In genomic region chr10:27541728-27542285, GRCh38 we compare ENCODE assay signal across 15 cellular contexts. TPM values are rescaled to one million over a fixed set of nuclear protein-coding genes. Genes with fewer than 3 reads are reported as not detected.
DNase-seq lines count a peak whose midpoint lies in the region; ATAC-seq and TF ChIP-seq lines count a peak whose summit lies in the region.
"Had no signal": no experiment of that assay in that cellular context is flagged by ENCODE, and none has a peak within 500 bp of the region (broad histone marks: within the 10 kb centered on the region; RNA-seq: fewer than 3 reads in every experiment).

No MANE protein-coding gene starts in this region.

- POLR2A ChIA-PET in activated CD8-positive, alpha-beta T cell treated with anti-CD3 and anti-CD28 coated beads, Interleukin-2, amount 10 ng/mL, durations not matched to agents 7 days and 5 days (lab: Charles Lee) = interaction anchor here (1.2 kb wide), 1 partner anchor 37 kb away, joined by 4 read pairs; the partner anchor contains the start of gene RAB18

- CTCF ChIA-PET in activated CD8-positive, alpha-beta T cell treated with anti-CD3 and anti-CD28 coated beads, Interleukin-2, amount 10 ng/mL, durations not matched to agents 7 days and 5 days (lab: Charles Lee) = interaction anchor here (1.2 to 1.8 kb wide), 2 partner anchors 37 to 96 kb away, joined by 3 to 4 read pairs; partner anchors contain the start of gene RAB18

- no peak overlapping the region for H3K9ac ChIP-seq in DND-41 (ENCODE audit: low read depth, low read length)

- peaks cover 29% of the 10 kb centered on the region for H3K36me3 Mint-ChIP-seq in CD4-positive, CD25-positive, alpha-beta regulatory T cell
- H3K36me3 Mint-ChIP-seq in activated CD8-positive, alpha-beta T cell treated with anti-CD3 and anti-CD28 coated beads, Interleukin-2, amount 10 ng/mL, durations not matched to agents 7 days and 5 days (ENCODE audit: low read depth) = peaks cover 30% of the 10 kb centered on the region

- H3K4me3 ChIP-seq in CD4-positive, CD25-positive, alpha-beta regulatory T cell (ENCODE audit: low read depth, low read length) = no peak overlapping the region
- no peak overlapping the region for H3K4me3 ChIP-seq in DND-41 (ENCODE audit: low read depth in 1 of 2, low read length in 2 of 2)
- H3K4me3 ChIP-seq: right atrium auricular region had no signal

- H4K20me1 ChIP-seq in DND-41 (ENCODE audit: insufficient read depth, low read length) = no peaks in the 10 kb centered on the region

- H3K27ac Mint-ChIP-seq in CD4-positive, CD25-positive, alpha-beta regulatory T cell = peak overlapping the region in 2 of 3 donors; percentile 52 to 73
- peak overlapping the region; percentile 15 for H3K27ac Mint-ChIP-seq in activated CD8-positive, alpha-beta T cell treated with anti-CD3 and anti-CD28 coated beads, Interleukin-2, amount 10 ng/mL, durations not matched to agents 7 days and 5 days
- H3K27ac Mint-ChIP-seq: activated CD4-positive, alpha-beta T cell treated with anti-CD3 and anti-CD28 coated beads for 36 hours had no signal

- no peaks in the 10 kb centered on the region for H3K27me3 ChIP-seq in CD4-positive, CD25-positive, alpha-beta regulatory T cell (ENCODE audit: control insufficient read depth, insufficient read depth, low read length)
- H3K27me3 ChIP-seq in DND-41 (ENCODE audit: insufficient read depth, low read length, poor library complexity) = no peaks in the 10 kb centered on the region
- H3K27me3 ChIP-seq: right atrium auricular region had no signal

- peaks cover 38% of the 10 kb centered on the region for H3K36me3 ChIP-seq in CD4-positive, CD25-positive, alpha-beta regulatory T cell (ENCODE audit: control insufficient read depth, insufficient read depth, low read length)
- peaks cover 42% of the 10 kb centered on the region for H3K36me3 ChIP-seq in DND-41 (ENCODE audit: insufficient read depth, low read length)

- intact Hi-C loops in cardiac septum (cut with DNase I) = no loop called here
- intact Hi-C loops in posterior cingulate gyrus (cut with DNase I) = no loop called here

- TF ChIP-seq CTCF in DND-41 (IDR thresholded peaks at IDR 0.05; ENCODE audit: borderline replicate concordance, extremely low read depth, low read length, poor library complexity, severe bottlenecking) = no peak

- H3K4me1 ChIP-seq in CD4-positive, CD25-positive, alpha-beta regulatory T cell (ENCODE audit: control insufficient read depth, insufficient read depth, low read length, poor library complexity, severe bottlenecking) = peaks cover 12% of the 10 kb centered on the region
- H3K4me1 ChIP-seq in DND-41 (ENCODE audit: insufficient read depth, low read length) = no peaks in the 10 kb centered on the region
- H3K4me1 ChIP-seq: right atrium auricular region had no signal

- no peak overlapping the region for H2AFZ ChIP-seq in DND-41 (ENCODE audit: low read depth, low read length)

- no peaks in the 10 kb centered on the region for H3K27me3 Mint-ChIP-seq in CD4-positive, CD25-positive, alpha-beta regulatory T cell
- H3K27me3 Mint-ChIP-seq in activated CD8-positive, alpha-beta T cell treated with anti-CD3 and anti-CD28 coated beads, Interleukin-2, amount 10 ng/mL, durations not matched to agents 7 days and 5 days (ENCODE audit: low read depth) = no peaks in the 10 kb centered on the region
- H3K27me3 Mint-ChIP-seq: activated CD4-positive, alpha-beta T cell treated with anti-CD3 and anti-CD28 coated beads for 36 hours; brain had no signal

- H3K4me1 Mint-ChIP-seq in CD4-positive, CD25-positive, alpha-beta regulatory T cell = peaks cover 23 to 34% (median 27%) of the 10 kb centered on the region in 4 donors
- H3K4me1 Mint-ChIP-seq in activated CD8-positive, alpha-beta T cell treated with anti-CD3 and anti-CD28 coated beads, Interleukin-2, amount 10 ng/mL, durations not matched to agents 7 days and 5 days (ENCODE audit: low read depth) = peaks cover 23% of the 10 kb centered on the region

- no peaks in the 10 kb centered on the region for H3K9me3 ChIP-seq in CD4-positive, CD25-positive, alpha-beta regulatory T cell (ENCODE audit: control insufficient read depth in 2 of 2, low read length in 2 of 2)
- H3K9me3 ChIP-seq in DND-41 (ENCODE audit: insufficient read depth, low read length, severe bottlenecking) = no peaks in the 10 kb centered on the region
- H3K9me3 ChIP-seq: right atrium auricular region had no signal

- H3K4me3 Mint-ChIP-seq in CD4-positive, CD25-positive, alpha-beta regulatory T cell = peak overlapping the region in 1 of 4 donors; percentile 55
- no peak overlapping the region for H3K4me3 Mint-ChIP-seq in activated CD8-positive, alpha-beta T cell treated with anti-CD3 and anti-CD28 coated beads, Interleukin-2, amount 10 ng/mL, durations not matched to agents 7 days and 5 days
- H3K4me3 Mint-ChIP-seq: activated CD4-positive, alpha-beta T cell treated with anti-CD3 and anti-CD28 coated beads for 36 hours; brain had no signal

- DNase-seq in CD4-positive, CD25-positive, alpha-beta regulatory T cell = peak in 1 of 3 donors; percentile 42
- no peak for DNase-seq in DND-41
- DNase-seq in activated CD8-positive, alpha-beta T cell treated with anti-CD3 and anti-CD28 coated beads, Interleukin-2, amount 10 ng/mL, durations not matched to agents 7 days and 5 days = peak; percentile 32
- DNase-seq in cardiac septum (ENCODE audit: low spot score) = no peak
- DNase-seq in glomerular visceral epithelial cell (ENCODE audit: extremely low spot score) = no peak
- no peak for DNase-seq in posterior cingulate gyrus
- no peak for DNase-seq in cerebellar cortex (ENCODE audit: low spot score)
- DNase-seq: activated CD4-positive, alpha-beta T cell treated with anti-CD3 and anti-CD28 coated beads for 36 hours; cortex of kidney; foreskin fibroblast; NCI-H524; stimulated activated CD8-positive, alpha-beta memory T cell treated with anti-CD3 and anti-CD28 coated beads, Interleukin-4, amount 100 ng/mL, for 48 hours had no signal

- no peaks in the 10 kb centered on the region for H3K9me3 Mint-ChIP-seq in CD4-positive, CD25-positive, alpha-beta regulatory T cell
- no peaks in the 10 kb centered on the region for H3K9me3 Mint-ChIP-seq in activated CD8-positive, alpha-beta T cell treated with anti-CD3 and anti-CD28 coated beads, Interleukin-2, amount 10 ng/mL, durations not matched to agents 7 days and 5 days (ENCODE audit: insufficient read depth)
- H3K9me3 Mint-ChIP-seq: brain had no signal

- no peaks in the 10 kb centered on the region for H3K79me2 ChIP-seq in DND-41 (ENCODE audit: insufficient read depth, low read length)

- no peak for ATAC-seq in CD4-positive, CD25-positive, alpha-beta regulatory T cell (ENCODE audit: low read depth in 2 of 2)
- peak; percentile 33; the same call in 1 of the 3 replicates for ATAC-seq in DND-41 (ENCODE audit: insufficient read depth, low read depth)
- peak; percentile 67 for ATAC-seq in activated CD8-positive, alpha-beta T cell treated with anti-CD3 and anti-CD28 coated beads, Interleukin-2, amount 10 ng/mL, durations not matched to agents 7 days and 5 days
- peak; percentile 41 for ATAC-seq in esophagus mucosa
- ATAC-seq: activated CD4-positive, alpha-beta T cell treated with anti-CD3 and anti-CD28 coated beads for 36 hours had no signal

- H3K27ac ChIP-seq in CD4-positive, CD25-positive, alpha-beta regulatory T cell (ENCODE audit: insufficient read depth, low read length, poor library complexity, severe bottlenecking) = no peak overlapping the region
- H3K27ac ChIP-seq in DND-41 (ENCODE audit: low read length) = no peak overlapping the region
- H3K27ac ChIP-seq: right atrium auricular region had no signal

- no peak overlapping the region for H3K4me2 ChIP-seq in DND-41 (ENCODE audit: insufficient read depth, low read length)

RNA-seq across cellular contexts. Expression of gene RAB18, which starts 37.7 kb away (rescaled TPM):
- 94.0 TPM for total RNA-seq in CD4-positive, CD25-positive, alpha-beta regulatory T cell
- polyA plus RNA-seq in CD4-positive, CD25-positive, alpha-beta regulatory T cell = 100 to 1,000 TPM in 1 of 4 donors, 10 to 100 TPM in 3; 73.4 to 110 (median 82.4) TPM
- total RNA-seq in activated CD8-positive, alpha-beta T cell treated with anti-CD3 and anti-CD28 coated beads, Interleukin-2, amount 10 ng/mL, durations not matched to agents 7 days and 5 days = 10 to 100 TPM; 60.3 to 65.6 TPM
- total RNA-seq in esophagus mucosa (99.5 TPM), cardiac septum (113 TPM)

Comparison
In these comparisons a context has a peak if more than half of its experiments do, and no peak if none do; other contexts are left out.
1. ATAC-seq: peak in DND-41 (single experiment), activated CD8-positive, alpha-beta T cell treated with anti-CD3 and anti-CD28 coated beads, Interleukin-2, amount 10 ng/mL, durations not matched to agents 7 days and 5 days (single experiment) and esophagus mucosa (single experiment); none in CD4-positive, CD25-positive, alpha-beta regulatory T cell (0 of 2).